Comparison of ENCODE assay signal across 26 cellular contexts in genomic region chr20:2221933-2222332, GRCh38.
"Had no signal": no experiment of that assay in that cellular context is flagged by ENCODE, and none has a peak within 500 bp of the region (broad histone marks: within the 10 kb centered on the region; RNA-seq: fewer than 3 reads in every experiment).

No MANE protein-coding gene starts in this region.

- DNase-seq: dermis blood vessel endothelial cell; effector memory CD4-positive, alpha-beta T cell; erythroblast; esophagus squamous epithelium; foreskin melanocyte; hypothalamus; immature natural killer cell; islet precursor cell; kidney glomerular epithelial cell; left colon; mesendoderm; midbrain; naive thymus-derived CD4-positive, alpha-beta T cell; nucleus accumbens; sigmoid colon; stimulated activated CD4-positive, alpha-beta T cell treated with anti-CD3 and anti-CD28 coated beads, Interleukin-4, amount 100 ng/mL, for 4 hours; stimulated activated naive CD4-positive, alpha-beta T cell; stimulated activated naive CD8-positive, alpha-beta T cell treated with anti-CD3 and anti-CD28 coated beads, Interleukin-15, amount 100 ng/mL, for 72 hours; transverse colon; upper lobe of right lung; uterus had no signal

- H3K9me3 ChIP-seq: esophagus squamous epithelium, prostate gland, right atrium auricular region, sigmoid colon, upper lobe of right lung, uterus had no signal

- H3K9me3 Mint-ChIP-seq: immature natural killer cell had no signal

- H3K4me3 ChIP-seq: coronary artery, esophagus squamous epithelium, prostate gland, right atrium auricular region, sigmoid colon, suprapubic skin, transverse colon, upper lobe of right lung, uterus had no signal

- H3K4me1 ChIP-seq: prostate gland, right atrium auricular region, sigmoid colon, suprapubic skin, transverse colon, upper lobe of right lung, uterus had no signal

- H3K4me3 Mint-ChIP-seq: immature natural killer cell; naive thymus-derived CD4-positive, alpha-beta T cell; nephron; stimulated activated naive CD8-positive, alpha-beta T cell treated with anti-CD3 and anti-CD28 coated beads, Interleukin-15, amount 100 ng/mL, for 72 hours had no signal

- ATAC-seq: left colon; naive thymus-derived CD4-positive, alpha-beta T cell; stimulated activated naive CD8-positive, alpha-beta T cell treated with anti-CD3 and anti-CD28 coated beads, Interleukin-15, amount 100 ng/mL, for 72 hours; upper lobe of right lung had no signal

- H3K27me3 ChIP-seq: esophagus squamous epithelium, right atrium auricular region, sigmoid colon, suprapubic skin, transverse colon, upper lobe of right lung, uterus had no signal

- H3K36me3 ChIP-seq: esophagus squamous epithelium, prostate gland, right atrium auricular region, sigmoid colon, suprapubic skin, transverse colon, upper lobe of right lung, uterus had no signal

- H3K4me1 Mint-ChIP-seq: immature natural killer cell, nephron had no signal

- H3K27ac Mint-ChIP-seq: immature natural killer cell; naive thymus-derived CD4-positive, alpha-beta T cell; nephron had no signal

- H3K27me3 Mint-ChIP-seq: stimulated activated naive CD8-positive, alpha-beta T cell treated with anti-CD3 and anti-CD28 coated beads, Interleukin-15, amount 100 ng/mL, for 72 hours had no signal

- H3K27ac ChIP-seq: coronary artery, prostate gland, right atrium auricular region, sigmoid colon, suprapubic skin, transverse colon, upper lobe of right lung, uterus had no signal
